Comparison of ENCODE assay signal across 10 cellular contexts in the genomic region with DNA sequence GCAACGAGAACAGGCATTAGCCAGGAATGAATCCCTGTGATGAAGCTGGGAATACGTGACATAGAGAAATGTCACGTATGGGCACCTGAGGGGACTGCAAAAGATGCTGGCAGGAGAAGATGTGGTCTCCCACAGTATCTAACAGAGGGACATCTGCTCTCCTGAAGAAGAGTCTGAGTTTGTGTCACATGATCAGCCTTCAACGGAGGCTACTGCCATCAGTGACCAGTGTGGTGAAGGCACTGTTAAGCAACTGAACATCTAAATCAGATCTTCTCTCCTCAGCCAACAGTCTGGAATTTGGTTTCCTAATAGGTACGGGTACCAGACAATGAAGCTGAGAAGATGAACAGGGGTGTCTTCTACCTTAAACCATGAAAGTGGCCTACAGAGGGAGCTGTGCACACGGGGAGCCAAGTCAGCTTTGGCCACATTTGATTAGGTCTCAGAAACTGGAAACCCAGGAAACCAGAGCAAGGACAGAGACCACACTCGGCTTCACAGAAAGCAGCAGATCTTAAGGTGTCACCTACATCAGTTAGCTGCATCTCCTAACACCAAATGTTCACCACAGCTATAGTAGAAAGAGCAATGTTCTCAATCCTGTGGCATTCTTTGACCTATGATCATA. TPM values are rescaled to one million over a fixed set of nuclear protein-coding genes. Genes with fewer than 3 reads are reported as not detected.
A peak's percentile ranks its signal among the peaks of the same experiment; 100 is the strongest.
DNase-seq lines count a peak whose midpoint lies in the region; ATAC-seq, FAIRE-seq and TF ChIP-seq lines count a peak whose summit lies in the region.
"Had no signal": no experiment of that assay in that cellular context is flagged by ENCODE, and none has a peak within 500 bp of the region (broad histone marks: within the 10 kb centered on the region; RNA-seq: fewer than 3 reads in every experiment).

No MANE protein-coding gene starts in this region.

- H3K27ac Mint-ChIP-seq in T-cell (peak overlapping the region; percentile 85 to 88), astrocyte (ENCODE audit: unreplicated experiment) (no peak overlapping the region)
- peak overlapping the region; percentile 59 for H3K27ac Mint-ChIP-seq in stimulated activated effector memory CD8-positive, alpha-beta T cell treated with anti-CD3 and anti-CD28 coated beads, Interleukin-12 subunit alpha, Interleukin-12 subunit beta, amount 100 ng/mL, for 72 hours
- H3K27ac Mint-ChIP-seq: dendritic cell treated with granulocyte-macrophage colony-stimulating factor and Interleukin-4, amounts not matched to agents 40 ng/mL and 50 ng/mL, for 4 days had no signal

- ATAC-seq in HG02678 (IDR thresholded peaks at IDR 0.05; ENCODE audit: unreplicated experiment) (peak; percentile 60), T-cell (replicated peaks in 1 of 4) (peak; percentile 82 to 94 (median 87)), left lung (peak; percentile 42), HG02763 (IDR thresholded peaks at IDR 0.05; ENCODE audit: unreplicated experiment) (no peak)
- peak; percentile 99 for ATAC-seq in stimulated activated effector memory CD8-positive, alpha-beta T cell treated with anti-CD3 and anti-CD28 coated beads, Interleukin-12 subunit alpha, Interleukin-12 subunit beta, amount 100 ng/mL, for 72 hours

- H3K4me1 Mint-ChIP-seq in T-cell: peaks cover 43 to 63% (median 61%) of the 10 kb centered on the region in 3 donors
- H3K4me1 Mint-ChIP-seq in astrocyte (ENCODE audit: low read depth, unreplicated experiment): peaks cover 21% of the 10 kb centered on the region
- H3K4me1 Mint-ChIP-seq in stimulated activated effector memory CD8-positive, alpha-beta T cell treated with anti-CD3 and anti-CD28 coated beads, Interleukin-12 subunit alpha, Interleukin-12 subunit beta, amount 100 ng/mL, for 72 hours: peaks cover 40% of the 10 kb centered on the region

- H3K27ac ChIP-seq in astrocyte (ENCODE audit: low read depth, low read length) (no peak overlapping the region), left lung (no peak overlapping the region)

- TF ChIP-seq CTCF in astrocyte (IDR thresholded peaks at IDR 0.05; ENCODE audit: insufficient read depth, low read depth, low read length): peak; percentile 53
- peak in 1 of 2 donors; percentile 14 for TF ChIP-seq CTCF in left lung (IDR thresholded peaks at IDR 0.05)

- H3K27me3 ChIP-seq in astrocyte (ENCODE audit: insufficient read depth, low read length) (no peaks in the 10 kb centered on the region), left lung (no peaks in the 10 kb centered on the region)

- H3K27me3 Mint-ChIP-seq in T-cell: no peaks in the 10 kb centered on the region
- no peaks in the 10 kb centered on the region for H3K27me3 Mint-ChIP-seq in astrocyte (ENCODE audit: low read depth, unreplicated experiment)
- H3K27me3 Mint-ChIP-seq: dendritic cell treated with granulocyte-macrophage colony-stimulating factor and Interleukin-4, amounts not matched to agents 40 ng/mL and 50 ng/mL, for 4 days had no signal

- H3K36me3 Mint-ChIP-seq in T-cell: peaks cover 49% of the 10 kb centered on the region
- H3K36me3 Mint-ChIP-seq in astrocyte (ENCODE audit: low read depth, unreplicated experiment): peaks cover 9% of the 10 kb centered on the region
- H3K36me3 Mint-ChIP-seq in stimulated activated effector memory CD8-positive, alpha-beta T cell treated with anti-CD3 and anti-CD28 coated beads, Interleukin-12 subunit alpha, Interleukin-12 subunit beta, amount 100 ng/mL, for 72 hours: peaks cover 81% of the 10 kb centered on the region

- POLR2A ChIA-PET in T-cell (lab: Charles Lee): interaction anchor here (0.6 to 1.7 kb wide), 10 partner anchors 10 to 61 kb away, joined by 3 to 18 read pairs (median 4); a partner anchor contains a TSS

- FAIRE-seq in astrocyte (lab: Jason Lieb, UNC): peak; percentile 54
- FAIRE-seq: A204.1 had no signal

- H4K20me1 ChIP-seq in astrocyte (ENCODE audit: insufficient read depth, low read length): peaks cover 17% of the 10 kb centered on the region

- DNase-seq in DMS 273 (lab: John Stamatoyannopoulos, UW; ENCODE audit: unreplicated experiment): peak; percentile 54
- DNase-seq in DMS 273 treated with DMSO at 0.1 percent for 48 hours (lab: John Stamatoyannopoulos, UW): no peak
- peak; percentile 36 to 87 (median 70) for DNase-seq in T-cell
- DNase-seq in astrocyte (ENCODE audit: low read depth): no peak
- DNase-seq in left lung: no peak
- DNase-seq in stimulated activated effector memory CD8-positive, alpha-beta T cell treated with anti-CD3 and anti-CD28 coated beads, Interleukin-12 subunit alpha, Interleukin-12 subunit beta, amount 100 ng/mL, for 72 hours (ENCODE audit: low spot score in 2 of 2): peak; percentile 44 to 82

- H3K4me3 Mint-ChIP-seq in T-cell (no peak overlapping the region), astrocyte (ENCODE audit: unreplicated experiment) (no peak overlapping the region)
- peak overlapping the region; percentile 20 for H3K4me3 Mint-ChIP-seq in stimulated activated effector memory CD8-positive, alpha-beta T cell treated with anti-CD3 and anti-CD28 coated beads, Interleukin-12 subunit alpha, Interleukin-12 subunit beta, amount 100 ng/mL, for 72 hours
- H3K4me3 Mint-ChIP-seq: dendritic cell treated with granulocyte-macrophage colony-stimulating factor and Interleukin-4, amounts not matched to agents 40 ng/mL and 50 ng/mL, for 4 days had no signal

- no peak overlapping the region for H2AFZ ChIP-seq in astrocyte (ENCODE audit: low read depth, low read length)

- H3K4me2 ChIP-seq in astrocyte (ENCODE audit: low read length): no peak overlapping the region

- intact Hi-C loops in left lung (cut with DNase I): no loop called here

- H3K79me2 ChIP-seq in astrocyte (ENCODE audit: insufficient read depth, low read length): no peaks in the 10 kb centered on the region

- CTCF ChIA-PET in T-cell (lab: Charles Lee): interaction anchor here (0.6 to 13.1 kb wide), 37 partner anchors 12 to 480 kb away, joined by 3 to 250 read pairs (median 4); a partner anchor contains a TSS

- H3K9ac ChIP-seq in astrocyte (ENCODE audit: low read length): no peak overlapping the region

- H3K4me3 ChIP-seq in astrocyte (ENCODE audit: insufficient read depth, low read depth, low read length) (no peak overlapping the region), left lung (no peak overlapping the region)

- H3K4me1 ChIP-seq in astrocyte (ENCODE audit: insufficient read depth, low read length) (no peaks in the 10 kb centered on the region), left lung (peaks cover 0 to 27% of the 10 kb centered on the region in 2 donors)

- no peaks in the 10 kb centered on the region for H3K9me3 ChIP-seq in astrocyte (ENCODE audit: insufficient read depth, low read depth, low read length)
- no peaks in the 10 kb centered on the region for H3K9me3 ChIP-seq in left lung

- H3K9me3 Mint-ChIP-seq in T-cell: no peaks in the 10 kb centered on the region
- no peaks in the 10 kb centered on the region for H3K9me3 Mint-ChIP-seq in astrocyte (ENCODE audit: unreplicated experiment)
- H3K9me3 Mint-ChIP-seq in stimulated activated effector memory CD8-positive, alpha-beta T cell treated with anti-CD3 and anti-CD28 coated beads, Interleukin-12 subunit alpha, Interleukin-12 subunit beta, amount 100 ng/mL, for 72 hours: no peaks in the 10 kb centered on the region
- H3K9me3 Mint-ChIP-seq: dendritic cell treated with granulocyte-macrophage colony-stimulating factor and Interleukin-4, amounts not matched to agents 40 ng/mL and 50 ng/mL, for 4 days had no signal

- peaks cover 21% of the 10 kb centered on the region for H3K36me3 ChIP-seq in astrocyte (ENCODE audit: insufficient read depth, low read length)
- H3K36me3 ChIP-seq in left lung: peaks cover 0 to 75% of the 10 kb centered on the region in 2 donors

RNA-seq across cellular contexts. Expression of a gene that starts 41.8 kb away (rescaled TPM):
- total RNA-seq in T-cell: 100 to 1,000 TPM in 1 of 5 donors, 10 to 100 TPM in 4; 62.9 to 115 (median 75.4) TPM
- 54.8 and 58.5 TPM in 2 replicates for total RNA-seq in astrocyte
- 10 to 100 TPM; 59.8 to 66.8 TPM for total RNA-seq in left lung

Comparison
In these comparisons a context has a peak if more than half of its experiments do, and no peak if none do; other contexts are left out.
1. DNase-seq: peak in DMS 273 (single experiment), T-cell (34 of 34) and stimulated activated effector memory CD8-positive, alpha-beta T cell treated with anti-CD3 and anti-CD28 coated beads, Interleukin-12 subunit alpha, Interleukin-12 subunit beta, amount 100 ng/mL, for 72 hours (2 of 2); none in DMS 273 treated with DMSO at 0.1 percent for 48 hours (single experiment), astrocyte (single experiment) and left lung (0 of 2).